1 cellular context compared by ENCODE assay signal in the genomic region with DNA sequence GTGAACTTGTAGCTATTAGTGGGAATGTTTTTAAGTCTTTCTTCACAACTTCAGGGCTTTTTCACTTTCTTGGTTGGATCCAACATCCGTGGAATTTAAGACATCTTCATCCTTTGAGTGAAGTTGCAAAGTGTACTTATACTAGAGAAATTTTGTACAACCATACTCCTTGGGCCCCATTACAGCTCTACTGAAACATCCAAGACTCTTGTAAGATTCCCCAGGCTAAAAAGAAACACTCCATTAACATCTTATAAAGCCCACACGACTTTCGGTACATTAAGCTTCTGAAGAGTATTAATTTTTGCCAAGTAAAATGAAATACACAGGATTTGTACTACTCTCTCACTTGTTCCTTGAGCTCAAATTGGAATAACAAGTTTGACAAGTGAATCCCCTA.
TF ChIP-seq lines count a peak whose summit lies in the region.

No MANE protein-coding gene starts in this region.

TF ChIP-seq in WTC11, 78 proteins besides CTCF, POLR2A, EP300 and RAD21:
- TF ChIP-seq, protein P1, sequence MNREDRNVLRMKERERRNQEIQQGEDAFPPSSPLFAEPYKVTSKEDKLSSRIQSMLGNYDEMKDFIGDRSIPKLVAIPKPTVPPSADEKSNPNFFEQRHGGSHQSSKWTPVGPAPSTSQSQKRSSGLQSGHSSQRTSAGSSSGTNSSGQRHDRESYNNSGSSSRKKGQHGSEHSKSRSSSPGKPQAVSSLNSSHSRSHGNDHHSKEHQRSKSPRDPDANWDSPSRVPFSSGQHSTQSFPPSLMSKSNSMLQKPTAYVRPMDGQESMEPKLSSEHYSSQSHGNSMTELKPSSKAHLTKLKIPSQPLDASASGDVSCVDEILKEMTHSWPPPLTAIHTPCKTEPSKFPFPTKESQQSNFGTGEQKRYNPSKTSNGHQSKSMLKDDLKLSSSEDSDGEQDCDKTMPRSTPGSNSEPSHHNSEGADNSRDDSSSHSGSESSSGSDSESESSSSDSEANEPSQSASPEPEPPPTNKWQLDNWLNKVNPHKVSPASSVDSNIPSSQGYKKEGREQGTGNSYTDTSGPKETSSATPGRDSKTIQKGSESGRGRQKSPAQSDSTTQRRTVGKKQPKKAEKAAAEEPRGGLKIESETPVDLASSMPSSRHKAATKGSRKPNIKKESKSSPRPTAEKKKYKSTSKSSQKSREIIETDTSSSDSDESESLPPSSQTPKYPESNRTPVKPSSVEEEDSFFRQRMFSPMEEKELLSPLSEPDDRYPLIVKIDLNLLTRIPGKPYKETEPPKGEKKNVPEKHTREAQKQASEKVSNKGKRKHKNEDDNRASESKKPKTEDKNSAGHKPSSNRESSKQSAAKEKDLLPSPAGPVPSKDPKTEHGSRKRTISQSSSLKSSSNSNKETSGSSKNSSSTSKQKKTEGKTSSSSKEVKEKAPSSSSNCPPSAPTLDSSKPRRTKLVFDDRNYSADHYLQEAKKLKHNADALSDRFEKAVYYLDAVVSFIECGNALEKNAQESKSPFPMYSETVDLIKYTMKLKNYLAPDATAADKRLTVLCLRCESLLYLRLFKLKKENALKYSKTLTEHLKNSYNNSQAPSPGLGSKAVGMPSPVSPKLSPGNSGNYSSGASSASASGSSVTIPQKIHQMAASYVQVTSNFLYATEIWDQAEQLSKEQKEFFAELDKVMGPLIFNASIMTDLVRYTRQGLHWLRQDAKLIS (CRISPR knock-in tag; IDR thresholded peaks at IDR 0.05; ENCODE audit: borderline replicate concordance), result no peak
- TF ChIP-seq TEAD1 (CRISPR knock-in tag; IDR thresholded peaks at IDR 0.05) (no peak), GTF2I (CRISPR knock-in tag; conservative IDR thresholded peaks at IDR 0.05) (no peak), FOXP1 (CRISPR knock-in tag; IDR thresholded peaks at IDR 0.05; ENCODE audit: borderline replicate concordance) (no peak), IRF2 (CRISPR knock-in tag; IDR thresholded peaks at IDR 0.05; ENCODE audit: borderline replicate concordance, low read depth) (no peak), ESRRA (CRISPR knock-in tag; IDR thresholded peaks at IDR 0.05; ENCODE audit: borderline replicate concordance) (no peak), HMGA2 (CRISPR knock-in tag; IDR thresholded peaks at IDR 0.05) (no peak)
- TF ChIP-seq, protein P2, sequence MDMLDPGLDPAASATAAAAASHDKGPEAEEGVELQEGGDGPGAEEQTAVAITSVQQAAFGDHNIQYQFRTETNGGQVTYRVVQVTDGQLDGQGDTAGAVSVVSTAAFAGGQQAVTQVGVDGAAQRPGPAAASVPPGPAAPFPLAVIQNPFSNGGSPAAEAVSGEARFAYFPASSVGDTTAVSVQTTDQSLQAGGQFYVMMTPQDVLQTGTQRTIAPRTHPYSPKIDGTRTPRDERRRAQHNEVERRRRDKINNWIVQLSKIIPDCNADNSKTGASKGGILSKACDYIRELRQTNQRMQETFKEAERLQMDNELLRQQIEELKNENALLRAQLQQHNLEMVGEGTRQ (CRISPR knock-in tag; IDR thresholded peaks at IDR 0.05), result no peak
- TF ChIP-seq, protein P3, sequence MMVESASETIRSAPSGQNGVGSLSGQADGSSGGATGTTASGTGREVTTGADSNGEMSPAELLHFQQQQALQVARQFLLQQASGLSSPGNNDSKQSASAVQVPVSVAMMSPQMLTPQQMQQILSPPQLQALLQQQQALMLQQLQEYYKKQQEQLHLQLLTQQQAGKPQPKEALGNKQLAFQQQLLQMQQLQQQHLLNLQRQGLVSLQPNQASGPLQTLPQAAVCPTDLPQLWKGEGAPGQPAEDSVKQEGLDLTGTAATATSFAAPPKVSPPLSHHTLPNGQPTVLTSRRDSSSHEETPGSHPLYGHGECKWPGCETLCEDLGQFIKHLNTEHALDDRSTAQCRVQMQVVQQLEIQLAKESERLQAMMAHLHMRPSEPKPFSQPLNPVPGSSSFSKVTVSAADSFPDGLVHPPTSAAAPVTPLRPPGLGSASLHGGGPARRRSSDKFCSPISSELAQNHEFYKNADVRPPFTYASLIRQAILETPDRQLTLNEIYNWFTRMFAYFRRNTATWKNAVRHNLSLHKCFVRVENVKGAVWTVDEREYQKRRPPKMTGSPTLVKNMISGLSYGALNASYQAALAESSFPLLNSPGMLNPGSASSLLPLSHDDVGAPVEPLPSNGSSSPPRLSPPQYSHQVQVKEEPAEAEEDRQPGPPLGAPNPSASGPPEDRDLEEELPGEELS (CRISPR knock-in tag; IDR thresholded peaks at IDR 0.05), result no peak
